Comparison of ENCODE assay signal across 21 cellular contexts in genomic region chrX:1084689-1085088, GRCh38.
A peak's percentile ranks its signal among the peaks of the same experiment; 100 is the strongest.
DNase-seq lines count a peak whose midpoint lies in the region; ATAC-seq, FAIRE-seq and TF ChIP-seq lines count a peak whose summit lies in the region.
"Had no signal": no experiment of that assay in that cellular context is flagged by ENCODE, and none has a peak within 500 bp of the region (broad histone marks: within the 10 kb centered on the region; RNA-seq: fewer than 3 reads in every experiment).

No MANE protein-coding gene starts in this region.

- ATAC-seq in HepG2 (no peak), right lobe of liver (no peak), sciatic nerve (no peak)
- ATAC-seq: GM12878, HCT116 had no signal

- no peak overlapping the region for H3K9ac ChIP-seq in HepG2 (ENCODE audit: insufficient read depth, low read depth, low read length)
- H3K9ac ChIP-seq: GM23248 had no signal

- no peak for TF ChIP-seq EP300 in HepG2 (IDR thresholded peaks at IDR 0.05; ENCODE audit: low read depth in 2 of 2, low read length in 2 of 2)
- TF ChIP-seq EP300 in HepG2 (CRISPR knock-in tag; IDR thresholded peaks at IDR 0.05; ENCODE audit: borderline replicate concordance): no peak

- H3K4me3 ChIP-seq in HepG2 (replicated peaks in 1 of 3; ENCODE audit: insufficient read depth in 1 of 3, low read depth in 2 of 3, low read length in 3 of 3) (no peak overlapping the region), right lobe of liver (no peak overlapping the region)
- H3K4me3 ChIP-seq: GM12878, GM23248 had no signal

- CTCF ChIA-PET in HepG2 (lab: Yijun Ruan, JAX; ENCODE audit: low intra/inter-chr PET ratio, low total read pairs): no interaction called here

- no peaks in the 10 kb centered on the region for H4K20me1 ChIP-seq in HepG2 (ENCODE audit: insufficient read depth, low read length)

- H3K4me1 ChIP-seq in HepG2 (ENCODE audit: insufficient read depth, low read length) (no peaks in the 10 kb centered on the region), right lobe of liver (no peaks in the 10 kb centered on the region)
- H3K4me1 ChIP-seq: Caco-2 had no signal

- no peak overlapping the region for H2AFZ ChIP-seq in HepG2 (ENCODE audit: low read length)
- H2AFZ ChIP-seq: GM23248 had no signal

- in situ Hi-C loops in HepG2 (cut with HindIII; ENCODE audit: extremely low pct_ligation_motif_present, low pct_unique_long_range_greater_than_20kb): no loop called here

- no peaks in the 10 kb centered on the region for H3K36me3 ChIP-seq in HepG2 (replicated peaks in 1 of 2; ENCODE audit: control insufficient read depth in 1 of 2, insufficient read depth in 2 of 2, low read length in 2 of 2)
- no peaks in the 10 kb centered on the region for H3K36me3 ChIP-seq in right lobe of liver

- no peaks in the 10 kb centered on the region for H3K79me2 ChIP-seq in HepG2 (ENCODE audit: insufficient read depth, low read length)

- H3K27ac ChIP-seq in HepG2 (ENCODE audit: extremely low read length, insufficient read depth, low read length) (no peak overlapping the region), right lobe of liver (no peak overlapping the region)
- H3K27ac ChIP-seq: 22Rv1, GM23248 had no signal

- H3K9me3 ChIP-seq in HepG2 (ENCODE audit: low read length) (peaks cover 7% of the 10 kb centered on the region; the same call in 1 of the 2 replicates), right lobe of liver (no peaks in the 10 kb centered on the region)

- no peak for TF ChIP-seq RAD21 in HepG2 (CRISPR knock-in tag; IDR thresholded peaks at IDR 0.05)

- no peak for FAIRE-seq in HepG2 (lab: Jason Lieb, UNC)
- FAIRE-seq: A204.1, D721Med, GM12878, GM19239 had no signal

- 29% methylated on average over 6 of the region's 6 CpGs for WGBS in HepG2 (ENCODE audit: low lambda C conversion rate)
- WGBS in right lobe of liver (ENCODE audit: insufficient coverage, low coverage, low lambda C conversion rate, missing lambda C conversion rate): 57% methylated on average over 6 of the region's 6 CpGs

- no peak for DNase-seq in HepG2 (ENCODE audit: low spot score)
- no peak for DNase-seq in right lobe of liver
- DNase-seq in HK-2 (ENCODE audit: unreplicated experiment): peak; percentile 11
- peak; percentile 4 for DNase-seq in sciatic nerve (ENCODE audit: low spot score)
- DNase-seq in COLO668 (lab: John Stamatoyannopoulos, UW; ENCODE audit: unreplicated experiment): no peak
- no peak for DNase-seq in SW 1271 (lab: John Stamatoyannopoulos, UW)
- DNase-seq: C1 segment of cervical spinal cord; Caco-2; CD4-positive, alpha-beta memory T cell; DMS 273 treated with DMSO at 0.1 percent for 48 hours; DMS79; EL; GDM1; GM23248; H9 had no signal

- intact Hi-C loops in HepG2 (cut with micrococcal nuclease; ENCODE audit: unreplicated experiment): no loop called here
- intact Hi-C loops in right lobe of liver (cut with DNase I): no loop called here
- intact Hi-C loops in sciatic nerve (cut with DNase I): no loop called here

- TF ChIP-seq POLR2A in HepG2 (IDR thresholded peaks at IDR 0.05; ENCODE audit: insufficient read depth in 1 of 2, low read depth in 2 of 2, low read length in 2 of 2) (no peak), right lobe of liver (IDR thresholded peaks at IDR 0.05) (no peak)

- BruUV-seq in HepG2 (replicated peaks; lab: Mats Ljungman, UMichigan): no TSS peak

- POLR2A ChIA-PET in HepG2 (lab: Yijun Ruan, JAX): no interaction called here

- TF ChIP-seq CTCF in HepG2 (CRISPR knock-in tag; IDR thresholded peaks at IDR 0.05) (no peak), right lobe of liver (IDR thresholded peaks at IDR 0.05) (no peak)

- H3K27me3 ChIP-seq in HepG2 (ENCODE audit: control insufficient read depth in 1 of 2, insufficient read depth in 2 of 2, low read length in 2 of 2): peaks cover 0 to 6% of the 10 kb centered on the region in 2 experiments; a peak in 1 of 5 replicates
- no peaks in the 10 kb centered on the region for H3K27me3 ChIP-seq in right lobe of liver

- no peak overlapping the region for H3K4me2 ChIP-seq in HepG2 (ENCODE audit: low read depth, low read length)

TF ChIP-seq in HepG2, 621 proteins besides CTCF, POLR2A, EP300 and RAD21:
- TF ChIP-seq STAT5B (CRISPR knock-in tag; IDR thresholded peaks at IDR 0.05): no peak
- TF ChIP-seq ZNF644 (CRISPR knock-in tag; IDR thresholded peaks at IDR 0.05; ENCODE audit: low read depth): 0 out of 2 replicates have a peak, but pooled peaks have one; percentile 10

Comparison
In these comparisons a context has a peak if more than half of its experiments do, and no peak if none do; other contexts are left out.
1. DNase-seq: peak in HK-2 (single experiment) and sciatic nerve (single experiment); none in HepG2 (single experiment), right lobe of liver (0 of 3), COLO668 (single experiment) and SW 1271 (0 of 2).